8 cellular contexts compared by ENCODE assay signal in genomic region chr1:40980453-40981121, GRCh38. TPM values are rescaled to one million over a fixed set of nuclear protein-coding genes. Genes with fewer than 3 reads are reported as not detected.
DNase-seq lines count a peak whose midpoint lies in the region; ATAC-seq and TF ChIP-seq lines count a peak whose summit lies in the region.

No MANE protein-coding gene starts in this region.

- no peaks in the 10 kb centered on the region for H3K27me3 Mint-ChIP-seq in activated B cell treated with CpG ODN at 0.5 μM for 24 hours

- ATAC-seq in GM18511 (IDR thresholded peaks at IDR 0.05; ENCODE audit: unreplicated experiment), result peak; percentile 18
- no peak for ATAC-seq in activated B cell treated with CpG ODN at 0.5 μM for 24 hours (ENCODE audit: low read depth)
- ATAC-seq in lung (ENCODE audit: insufficient read depth, low FRiP score), result no peak
- ATAC-seq in HG03432 (IDR thresholded peaks at IDR 0.05; ENCODE audit: unreplicated experiment), result no peak

- H3K36me3 ChIP-seq in lung (ENCODE audit: control insufficient read depth in 2 of 2, insufficient read depth in 2 of 2, low read length in 2 of 2), result peaks cover 0 to 2% of the 10 kb centered on the region in 2 donors

- CTCF ChIA-PET in activated B cell treated with CpG ODN at 0.5 μM for 24 hours (lab: Charles Lee), result interaction anchor here (1.1 kb wide), 1 partner anchor 23 kb away, joined by 4 read pairs; no protein-coding TSS in a partner anchor

- no peaks in the 10 kb centered on the region for H3K27me3 ChIP-seq in lung (ENCODE audit: control insufficient read depth, insufficient read depth)

- peaks cover 19% of the 10 kb centered on the region for H3K4me1 Mint-ChIP-seq in activated B cell treated with CpG ODN at 0.5 μM for 24 hours

- WGBS in lung, 2 donors, result 27 to 38% methylated on average over 24 to 27 of the region's 27 CpGs

- peak overlapping the region; percentile 58 for H3K4me3 ChIP-seq in lung

- no peaks in the 10 kb centered on the region for H3K9me3 ChIP-seq in lung (ENCODE audit: control insufficient read depth in 2 of 2, insufficient read depth in 1 of 2, low read length in 1 of 2)

- H3K27ac Mint-ChIP-seq in activated B cell treated with CpG ODN at 0.5 μM for 24 hours, result peak overlapping the region; percentile 92

- DNase-seq in 8988T (peak; percentile 23), LoVo (ENCODE audit: low spot score) (peak; percentile 12), activated B cell treated with CpG ODN at 0.5 μM for 24 hours (no peak), cerebellar cortex (ENCODE audit: low spot score) (peak; percentile 33), lung (ENCODE audit: low spot score) (no peak)
- peak; percentile 13 to 22 for DNase-seq in stimulated activated CD8-positive, alpha-beta memory T cell treated with anti-CD3 and anti-CD28 coated beads, Interleukin-2, amount 100 ng/mL, for 1 hour (ENCODE audit: low read depth in 2 of 2)

- H3K36me3 Mint-ChIP-seq in activated B cell treated with CpG ODN at 0.5 μM for 24 hours (ENCODE audit: low read depth), result peaks cover 34% of the 10 kb centered on the region

- H3K4me3 Mint-ChIP-seq in activated B cell treated with CpG ODN at 0.5 μM for 24 hours, result peak overlapping the region; percentile 94

- POLR2A ChIA-PET in activated B cell treated with CpG ODN at 0.5 μM for 24 hours (lab: Charles Lee), result interaction anchor here (0.8 to 1.8 kb wide), 6 partner anchors 16 to 1476 kb away, joined by 3 to 16 read pairs (median 4); partner anchors contain the start of genes NFYC, PPCS and ZNF684

- H3K27ac ChIP-seq in lung (ENCODE audit: low read depth in 1 of 2, low read length in 1 of 2), result peak overlapping the region in 1 of 2 donors; percentile 95

- H3K4me1 ChIP-seq in lung (ENCODE audit: control insufficient read depth in 2 of 2, insufficient read depth in 2 of 2, low read length in 2 of 2), result peaks cover 6 to 8% of the 10 kb centered on the region in 2 donors

- no peak for TF ChIP-seq CTCF in activated B cell treated with CpG ODN at 0.5 μM for 24 hours (IDR thresholded peaks at IDR 0.05)
- TF ChIP-seq CTCF in lung (IDR thresholded peaks at IDR 0.05; ENCODE audit: control extremely low read depth, extremely low read depth), result no peak

- H3K9me3 Mint-ChIP-seq in activated B cell treated with CpG ODN at 0.5 μM for 24 hours, result no peaks in the 10 kb centered on the region

- intact Hi-C loops in activated B cell treated with CpG ODN at 0.5 μM for 24 hours (cut with micrococcal nuclease), result no loop called here

RNA-seq across cellular contexts. Expression of gene CTPS1, which starts 1.1 kb away (rescaled TPM):
- total RNA-seq in activated B cell treated with CpG ODN at 0.5 μM for 24 hours (39.5 and 43.0 TPM in 2 replicates), lung (10 to 100 TPM; 16.3 to 26.0 TPM)
- polyA plus RNA-seq in lung, result 10 to 100 TPM; 10.6 to 22.7 TPM

RNA-seq across cellular contexts. Expression of gene SLFNL1, which starts 40.9 kb away (rescaled TPM):
- 0.39 and 0.47 TPM in 2 replicates for total RNA-seq in activated B cell treated with CpG ODN at 0.5 μM for 24 hours
- 1 to 10 TPM; 2.8 to 9.2 TPM for total RNA-seq in lung
- polyA plus RNA-seq in lung, result 1 to 10 TPM in 1 of 2 donors, under 1 TPM in 1; 0.94 to 3.7 TPM

Comparison
In these comparisons a context has a peak if more than half of its experiments do, and no peak if none do; other contexts are left out.
1. DNase-seq: peak in 8988T (single experiment), LoVo (single experiment), cerebellar cortex (single experiment) and stimulated activated CD8-positive, alpha-beta memory T cell treated with anti-CD3 and anti-CD28 coated beads, Interleukin-2, amount 100 ng/mL, for 1 hour (2 of 2); none in activated B cell treated with CpG ODN at 0.5 μM for 24 hours (single experiment) and lung (single experiment).